In genomic region chr6:14742171-14742570, GRCh38 we compare ENCODE assay signal across 30 cellular contexts.
DNase-seq lines count a peak whose midpoint lies in the region; ATAC-seq and TF ChIP-seq lines count a peak whose summit lies in the region.
"Had no signal": no experiment of that assay in that cellular context is flagged by ENCODE, and none has a peak within 500 bp of the region (broad histone marks: within the 10 kb centered on the region; RNA-seq: fewer than 3 reads in every experiment).

No MANE protein-coding gene starts in this region.

- POLR2A ChIA-PET in MCF 10A (lab: Yijun Ruan, JAX), result interaction anchor here (0.9 to 2.5 kb wide), 3 partner anchors 9 to 513 kb away, joined by 3 to 14 read pairs (median 4); no protein-coding TSS in a partner anchor

- no peak for TF ChIP-seq CTCF in MCF 10A (IDR thresholded peaks at IDR 0.05; ENCODE audit: unreplicated experiment)
- no peak for TF ChIP-seq CTCF in breast epithelium (IDR thresholded peaks at IDR 0.05)
- no peak for TF ChIP-seq CTCF in chondrocyte (IDR thresholded peaks at IDR 0.05)

- TF ChIP-seq POLR2A in breast epithelium (IDR thresholded peaks at IDR 0.05), result no peak

- H3K4me3 Mint-ChIP-seq in MCF 10A (ENCODE audit: unreplicated experiment) (no peak overlapping the region), chondrocyte (ENCODE audit: unreplicated experiment) (no peak overlapping the region)
- H3K4me3 Mint-ChIP-seq in stimulated activated memory B cell treated with anti-CD40 and anti-IgM and Interleukin-4, amounts not matched to agents 10 μg/mL and 1 μg/mL and 100 μg/mL, for 72 hours, result no peak overlapping the region
- H3K4me3 Mint-ChIP-seq: naive thymus-derived CD8-positive, alpha-beta T cell had no signal

- no peak for DNase-seq in MCF 10A (ENCODE audit: unreplicated experiment)
- DNase-seq in breast epithelium (ENCODE audit: low spot score in 2 of 2), result no peak
- DNase-seq in SJSA1 (ENCODE audit: low read depth in 1 of 2, low spot score in 2 of 2), result no peak
- DNase-seq in chondrocyte (ENCODE audit: low spot score), result no peak
- no peak for DNase-seq in kidney tubule cell (ENCODE audit: low spot score)
- DNase-seq: activated CD4-positive, CD25-positive, alpha-beta regulatory T cell; colonic mucosa; effector memory CD4-positive, alpha-beta T cell; gastrocnemius medialis; midbrain; naive thymus-derived CD8-positive, alpha-beta T cell; NCI-H1105; NCI-H2029 treated with DMSO at 0.1 percent for 48 hours; NCI-H226; NCI-H748 treated with DMSO at 0.1 percent for 48 hours; pancreas; Right ventricle myocardium superior; stimulated activated CD4-positive, alpha-beta T cell treated with anti-CD3 and anti-CD28 coated beads, Interleukin-4, amount 100 ng/mL, for 1 hour; stimulated activated naive CD8-positive, alpha-beta T cell treated with anti-CD3 and anti-CD28 coated beads, Interleukin-15, Interleukin-2, amounts not matched to agents 100 U/mL and 50 U/mL, for 24 hours; T-helper 9 cell had no signal

- no peaks in the 10 kb centered on the region for H3K27me3 ChIP-seq in breast epithelium
- H3K27me3 ChIP-seq in SJSA1 (replicated peaks), result no peaks in the 10 kb centered on the region
- H3K27me3 ChIP-seq: adrenal gland, colonic mucosa, hepatocyte, pancreas, right atrium auricular region, tibial nerve had no signal

- no peak overlapping the region for H3K27ac ChIP-seq in breast epithelium
- H3K27ac ChIP-seq in SJSA1, result peak overlapping the region; percentile 100
- H3K27ac ChIP-seq: C4-2B, colonic mucosa, hepatocyte, pancreas, right atrium auricular region had no signal

- no peak for ATAC-seq in stimulated activated memory B cell treated with anti-CD40 and anti-IgM and Interleukin-4, amounts not matched to agents 10 μg/mL and 1 μg/mL and 100 μg/mL, for 72 hours
- ATAC-seq in GM21390 (IDR thresholded peaks at IDR 0.05; ENCODE audit: unreplicated experiment), result no peak
- ATAC-seq in GM19324 (IDR thresholded peaks at IDR 0.05; ENCODE audit: low FRiP score, unreplicated experiment), result no peak
- ATAC-seq: gastrocnemius medialis; HepG2; left lobe of liver; naive thymus-derived CD8-positive, alpha-beta T cell; pancreas; stimulated activated naive CD8-positive, alpha-beta T cell treated with anti-CD3 and anti-CD28 coated beads, Interleukin-15, Interleukin-2, amounts not matched to agents 100 U/mL and 50 U/mL, for 24 hours had no signal

- no peaks in the 10 kb centered on the region for H3K27me3 Mint-ChIP-seq in MCF 10A (ENCODE audit: insufficient read depth, unreplicated experiment)
- H3K27me3 Mint-ChIP-seq in chondrocyte (ENCODE audit: low read depth), result no peaks in the 10 kb centered on the region
- H3K27me3 Mint-ChIP-seq in stimulated activated memory B cell treated with anti-CD40 and anti-IgM and Interleukin-4, amounts not matched to agents 10 μg/mL and 1 μg/mL and 100 μg/mL, for 72 hours, result no peaks in the 10 kb centered on the region

- CTCF ChIA-PET in MCF 10A (lab: Yijun Ruan, JAX), result interaction anchor here (0.7 to 0.8 kb wide), 2 partner anchors 477 to 530 kb away, joined by 3 to 4 read pairs; no protein-coding TSS in a partner anchor

- H3K36me3 Mint-ChIP-seq in MCF 10A (ENCODE audit: insufficient read depth, unreplicated experiment) (peaks cover 12% of the 10 kb centered on the region), chondrocyte (ENCODE audit: low read depth) (no peaks in the 10 kb centered on the region)
- H3K36me3 Mint-ChIP-seq in stimulated activated memory B cell treated with anti-CD40 and anti-IgM and Interleukin-4, amounts not matched to agents 10 μg/mL and 1 μg/mL and 100 μg/mL, for 72 hours, result no peaks in the 10 kb centered on the region

- H3K4me1 ChIP-seq in breast epithelium, result no peaks in the 10 kb centered on the region
- H3K4me1 ChIP-seq in SJSA1 (replicated peaks), result peaks cover 23% of the 10 kb centered on the region
- H3K4me1 ChIP-seq: colonic mucosa, gastrocnemius medialis, pancreas, right atrium auricular region, tibial nerve had no signal

- H3K4me3 ChIP-seq in breast epithelium, result no peak overlapping the region
- no peak overlapping the region for H3K4me3 ChIP-seq in SJSA1
- H3K4me3 ChIP-seq: adrenal gland, colonic mucosa, gastrocnemius medialis, hepatocyte, pancreas, right atrium auricular region, tibial nerve had no signal

- H3K9me3 Mint-ChIP-seq in MCF 10A (ENCODE audit: unreplicated experiment) (peaks cover 22% of the 10 kb centered on the region), chondrocyte (ENCODE audit: low read depth) (peaks cover 15% of the 10 kb centered on the region)
- H3K9me3 Mint-ChIP-seq in stimulated activated memory B cell treated with anti-CD40 and anti-IgM and Interleukin-4, amounts not matched to agents 10 μg/mL and 1 μg/mL and 100 μg/mL, for 72 hours, result peaks cover 5% of the 10 kb centered on the region

- H3K4me1 Mint-ChIP-seq in MCF 10A (ENCODE audit: insufficient read depth, unreplicated experiment) (peaks cover 41% of the 10 kb centered on the region), chondrocyte (ENCODE audit: low read depth) (peaks cover 59% of the 10 kb centered on the region)
- H3K4me1 Mint-ChIP-seq in stimulated activated memory B cell treated with anti-CD40 and anti-IgM and Interleukin-4, amounts not matched to agents 10 μg/mL and 1 μg/mL and 100 μg/mL, for 72 hours, result peaks cover 53% of the 10 kb centered on the region

- no TSS peak for BruUV-seq in MCF 10A (replicated peaks; lab: Mats Ljungman, UMichigan)

- no peaks in the 10 kb centered on the region for H3K9me3 ChIP-seq in breast epithelium
- H3K9me3 ChIP-seq in SJSA1 (replicated peaks), result no peaks in the 10 kb centered on the region
- H3K9me3 ChIP-seq: adrenal gland, colonic mucosa, gastrocnemius medialis, pancreas, right atrium auricular region, tibial nerve had no signal

- intact Hi-C loops in MCF 10A (cut with micrococcal nuclease) (loop anchor here (5.0 kb wide), 1 partner anchor 700 kb away; no protein-coding TSS in a partner anchor), breast epithelium (cut with DNase I; ENCODE audit: low total_unique reads) (loop anchor here (5.0 kb wide), 2 partner anchors 485 to 520 kb away; no protein-coding TSS in a partner anchor)

- H3K27ac Mint-ChIP-seq in MCF 10A (ENCODE audit: low read depth, unreplicated experiment) (peak overlapping the region; percentile 100), chondrocyte (ENCODE audit: unreplicated experiment) (peak overlapping the region; percentile 57)
- H3K27ac Mint-ChIP-seq in stimulated activated memory B cell treated with anti-CD40 and anti-IgM and Interleukin-4, amounts not matched to agents 10 μg/mL and 1 μg/mL and 100 μg/mL, for 72 hours, result peak overlapping the region; percentile 83
- H3K27ac Mint-ChIP-seq: naive thymus-derived CD8-positive, alpha-beta T cell had no signal

- H3K36me3 ChIP-seq in breast epithelium, result no peaks in the 10 kb centered on the region
- no peaks in the 10 kb centered on the region for H3K36me3 ChIP-seq in SJSA1
- H3K36me3 ChIP-seq: adrenal gland, colonic mucosa, gastrocnemius medialis, pancreas, right atrium auricular region, tibial nerve had no signal
